In genomic region chr12:131808744-131809371, GRCh38 we compare ENCODE assay signal across 9 cellular contexts. TPM values are rescaled to one million over a fixed set of nuclear protein-coding genes. Genes with fewer than 3 reads are reported as not detected.
DNase-seq lines count a peak whose midpoint lies in the region; ATAC-seq and TF ChIP-seq lines count a peak whose summit lies in the region.
"Had no signal": no experiment of that assay in that cellular context is flagged by ENCODE, and none has a peak within 500 bp of the region (broad histone marks: within the 10 kb centered on the region; RNA-seq: fewer than 3 reads in every experiment).

No MANE protein-coding gene starts in this region.

- no peak overlapping the region for H3K4me3 ChIP-seq in mucosa of descending colon
- H3K4me3 ChIP-seq: SJSA1 had no signal

- H3K4me1 ChIP-seq in mucosa of descending colon (ENCODE audit: low read depth) = peaks cover 3% of the 10 kb centered on the region

- no peaks in the 10 kb centered on the region for H3K36me3 ChIP-seq in mucosa of descending colon (ENCODE audit: low read depth)
- H3K36me3 ChIP-seq: SJSA1 had no signal

- POLR2A ChIA-PET in GM10248 (lab: Yijun Ruan, JAX) = no interaction called here

- intact Hi-C loops in mucosa of descending colon (cut with DNase I, micrococcal nuclease) = no loop called here

- no peak for TF ChIP-seq CTCF in GM10248 (IDR thresholded peaks at IDR 0.05; ENCODE audit: control extremely low read depth, extremely low read depth, low read depth, missing control alignments)
- TF ChIP-seq CTCF in mucosa of descending colon (IDR thresholded peaks at IDR 0.05) = no peak

- ATAC-seq in HG03175 (IDR thresholded peaks at IDR 0.05; ENCODE audit: unreplicated experiment) (peak; percentile 57), mucosa of descending colon (peak; percentile 94), HG03469 (IDR thresholded peaks at IDR 0.05; ENCODE audit: unreplicated experiment) (no peak), GM18517 (IDR thresholded peaks at IDR 0.05; ENCODE audit: unreplicated experiment) (no peak)

- peaks cover 3% of the 10 kb centered on the region for H3K9me3 ChIP-seq in mucosa of descending colon

- peak; percentile 83 for DNase-seq in GM10248 (ENCODE audit: extremely low spot score)
- DNase-seq in activated T-helper 9 cell treated with anti-CD3 and anti-CD28 coated beads, Interleukin-2, amount 50 U/mL, for 16 hours (ENCODE audit: low read depth) = peak; percentile 22
- DNase-seq in mucosa of descending colon = peak in 2 of 3 donors; percentile 71 to 82
- no peak for DNase-seq in kidney glomerular epithelial cell (lab: John Stamatoyannopoulos, UW)
- DNase-seq in NCI-H1694 (lab: John Stamatoyannopoulos, UW) = no peak

- CTCF ChIA-PET in GM10248 (lab: Yijun Ruan, JAX) = no interaction called here

RNA-seq across cellular contexts. Expression of gene MMP17, which starts 19.3 kb away (rescaled TPM):
- 1 to 10 TPM; 1.1 to 5.3 (median 1.4) TPM for total RNA-seq in mucosa of descending colon

Comparison
In these comparisons a context has a peak if more than half of its experiments do, and no peak if none do; other contexts are left out.
1. DNase-seq: peak in GM10248 (single experiment), activated T-helper 9 cell treated with anti-CD3 and anti-CD28 coated beads, Interleukin-2, amount 50 U/mL, for 16 hours (single experiment) and mucosa of descending colon (2 of 3); none in kidney glomerular epithelial cell (single experiment) and NCI-H1694 (single experiment).
2. ATAC-seq: peak in HG03175 (single experiment) and mucosa of descending colon (single experiment); none in HG03469 (single experiment) and GM18517 (single experiment).